ENCODE assay signal across 8 cellular contexts in the genomic region with DNA sequence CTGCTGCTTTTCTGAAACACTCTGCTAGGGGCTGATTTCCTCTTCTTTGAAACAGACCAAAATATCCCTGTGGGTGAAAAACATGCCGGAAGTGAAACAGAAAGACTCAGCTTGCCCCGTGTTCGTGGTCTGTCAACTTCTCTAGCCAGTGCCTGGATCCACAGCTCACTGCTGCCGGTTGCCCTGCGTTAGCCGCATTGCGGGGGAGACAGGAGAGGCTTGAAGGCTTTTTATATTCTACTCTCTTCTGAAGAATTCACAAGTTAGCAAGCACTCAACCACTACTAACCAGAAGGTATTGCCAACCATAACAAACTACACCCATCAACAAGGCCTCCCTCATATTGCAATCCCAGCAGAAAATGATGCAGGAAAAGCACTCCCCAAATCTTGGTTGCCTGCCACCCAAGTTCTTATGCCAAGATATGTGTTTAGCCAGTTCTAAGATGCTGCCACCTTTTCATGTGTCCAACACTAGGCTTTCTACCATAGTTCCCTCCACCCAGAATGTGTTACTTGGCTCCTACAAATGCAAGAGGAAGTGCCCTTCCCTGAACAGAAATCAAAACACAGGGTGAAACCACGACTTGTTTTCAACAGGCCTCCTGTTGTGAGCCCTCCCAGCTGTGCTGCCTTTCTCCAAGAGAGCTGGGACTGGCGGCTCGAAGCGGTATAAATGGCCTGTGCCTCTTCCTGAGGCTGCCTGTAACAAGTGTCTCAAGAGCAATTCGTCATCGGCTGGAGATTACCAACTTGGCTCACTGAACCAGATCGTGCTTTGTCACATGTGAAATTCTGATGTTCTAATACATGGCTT.
DNase-seq lines count a peak whose midpoint lies in the region; ATAC-seq and TF ChIP-seq lines count a peak whose summit lies in the region.

No MANE protein-coding gene starts in this region.

- H3F3A ChIP-seq in SK-N-SH (replicated peaks; ENCODE audit: insufficient read depth): peaks cover 8% of the 10 kb centered on the region

- ATAC-seq in GM18873 (IDR thresholded peaks at IDR 0.05; ENCODE audit: low FRiP score, unreplicated experiment) (peak; percentile 86), HG03025 (IDR thresholded peaks at IDR 0.05; ENCODE audit: low FRiP score, unreplicated experiment) (peak; percentile 95), omental fat pad (ENCODE audit: low FRiP score) (peak; percentile 21)

- no peak overlapping the region; the same call in 1 of the 2 replicates for H2AFZ ChIP-seq in SK-N-SH (ENCODE audit: low read depth)

- no peaks in the 10 kb centered on the region for H3K9me2 ChIP-seq in SK-N-SH

- H3K27ac ChIP-seq in SK-N-SH (ENCODE audit: low read depth in 2 of 2, low read length in 1 of 2): no peak overlapping the region

- no peak overlapping the region for H3K4me3 ChIP-seq in fibroblast of mammary gland (ENCODE audit: control insufficient read depth, low read depth, low read length)
- no peak overlapping the region for H3K4me3 ChIP-seq in SK-N-SH (ENCODE audit: low read depth in 2 of 2, low read length in 1 of 2)

- CTCF ChIA-PET in SK-N-SH (lab: Yijun Ruan, JAX): no interaction called here

- H3K79me2 ChIP-seq in SK-N-SH (ENCODE audit: insufficient read depth): no peaks in the 10 kb centered on the region

- TF ChIP-seq CTCF in fibroblast of mammary gland (conservative IDR thresholded peaks at IDR 0.05; ENCODE audit: control insufficient read depth, insufficient read depth, low read depth, low read length): no peak
- no peak for TF ChIP-seq CTCF in omental fat pad (IDR thresholded peaks at IDR 0.05)
- TF ChIP-seq CTCF in SK-N-SH (IDR thresholded peaks at IDR 0.05): no peak

- DNase-seq in NK-92 (lab: John Stamatoyannopoulos, UW; ENCODE audit: unreplicated experiment) (peak; percentile 19), activated T-helper 1 cell treated with Interleukin-2 at 50 U/mL for 16 hours (ENCODE audit: low read depth) (peak; percentile 42), fibroblast of mammary gland (ENCODE audit: low read depth) (peak; percentile 68), omental fat pad (ENCODE audit: low spot score) (no peak), superior temporal gyrus (ENCODE audit: extremely low spot score) (peak; percentile 61), SK-N-SH (no peak)

- H4K20me1 ChIP-seq in SK-N-SH (ENCODE audit: insufficient read depth): no peaks in the 10 kb centered on the region

- H3K9ac ChIP-seq in SK-N-SH: no peak overlapping the region

- no peak for TF ChIP-seq RAD21 in SK-N-SH (IDR thresholded peaks at IDR 0.05; ENCODE audit: low read length)

- POLR2A ChIA-PET in SK-N-SH (lab: Yijun Ruan, JAX): no interaction called here

- peaks cover 1 to 34% of the 10 kb centered on the region in 2 experiments; a peak in 3 of 4 replicates for H3K4me1 ChIP-seq in SK-N-SH (ENCODE audit: control insufficient read depth in 1 of 2, insufficient read depth in 2 of 2, low read depth in 1 of 2, low read length in 1 of 2)

- WGBS in SK-N-SH (ENCODE audit: low lambda C conversion rate): 61% methylated on average over 14 of the region's 14 CpGs

- no peaks in the 10 kb centered on the region for H3K36me3 ChIP-seq in SK-N-SH (replicated peaks in 1 of 2; ENCODE audit: control insufficient read depth in 1 of 2, insufficient read depth in 2 of 2, low read length in 1 of 2)

- no peak overlapping the region for H3K4me2 ChIP-seq in SK-N-SH

- no peak for TF ChIP-seq EP300 in SK-N-SH (IDR thresholded peaks at IDR 0.05; ENCODE audit: borderline replicate concordance in 1 of 2, low read depth in 1 of 2, low read length in 1 of 2)

- H3K27me3 ChIP-seq in SK-N-SH (ENCODE audit: insufficient read depth): no peaks in the 10 kb centered on the region; the same call in 1 of the 2 replicates

- H3K9me3 ChIP-seq in SK-N-SH: no peaks in the 10 kb centered on the region

TF ChIP-seq in SK-N-SH, 30 proteins besides CTCF, POLR2A, EP300 and RAD21:
- TF ChIP-seq EZH2phosphoT487 (IDR thresholded peaks at IDR 0.05; ENCODE audit: borderline replicate concordance, low read depth): no peak
- no peak for TF ChIP-seq SIN3A (IDR thresholded peaks at IDR 0.05; ENCODE audit: borderline replicate concordance, low read depth, low read length)
- TF ChIP-seq TAF1 (IDR thresholded peaks at IDR 0.05; ENCODE audit: borderline replicate concordance, low read depth, low read length): no peak
- TF ChIP-seq MXI1 (IDR thresholded peaks at IDR 0.05; ENCODE audit: low read depth, low read length): no peak
- TF ChIP-seq FOXM1 (IDR thresholded peaks at IDR 0.05; ENCODE audit: low read depth): no peak
- TF ChIP-seq GABPA (IDR thresholded peaks at IDR 0.05; ENCODE audit: low read depth): no peak
- no peak for TF ChIP-seq GATA2 (CRISPR knock-in tag; IDR thresholded peaks at IDR 0.05)
- no peak for TF ChIP-seq RFX5 (IDR thresholded peaks at IDR 0.05; ENCODE audit: low read length)
- TF ChIP-seq FOSL2 (IDR thresholded peaks at IDR 0.05; ENCODE audit: borderline replicate concordance, low read depth): no peak
- TF ChIP-seq YY1 (IDR thresholded peaks at IDR 0.05; ENCODE audit: low read depth): no peak
- TF ChIP-seq PBX3 (IDR thresholded peaks at IDR 0.05): no peak
- no peak for TF ChIP-seq FOXJ3 (CRISPR knock-in tag; IDR thresholded peaks at IDR 0.05)
- TF ChIP-seq, protein P1, sequence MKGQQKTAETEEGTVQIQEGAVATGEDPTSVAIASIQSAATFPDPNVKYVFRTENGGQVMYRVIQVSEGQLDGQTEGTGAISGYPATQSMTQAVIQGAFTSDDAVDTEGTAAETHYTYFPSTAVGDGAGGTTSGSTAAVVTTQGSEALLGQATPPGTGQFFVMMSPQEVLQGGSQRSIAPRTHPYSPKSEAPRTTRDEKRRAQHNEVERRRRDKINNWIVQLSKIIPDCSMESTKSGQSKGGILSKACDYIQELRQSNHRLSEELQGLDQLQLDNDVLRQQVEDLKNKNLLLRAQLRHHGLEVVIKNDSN (IDR thresholded peaks at IDR 0.05; ENCODE audit: borderline replicate concordance, low read depth): no peak
- no peak for TF ChIP-seq ZBTB33 (IDR thresholded peaks at IDR 0.05; ENCODE audit: borderline replicate concordance, low read depth)

Comparison
In these comparisons a context has a peak if more than half of its experiments do, and no peak if none do; other contexts are left out.
1. ATAC-seq: peak in every context shown above with its lines; median percentile 95 in HG03025; 86 in GM18873; 21 in omental fat pad.
2. DNase-seq: peak in NK-92 (single experiment), activated T-helper 1 cell treated with Interleukin-2 at 50 U/mL for 16 hours (single experiment), fibroblast of mammary gland (single experiment) and superior temporal gyrus (single experiment); none in omental fat pad (single experiment) and SK-N-SH (single experiment).